22 cellular contexts compared by ENCODE assay signal in genomic region chr10:94997763-94998174, GRCh38. TPM values are rescaled to one million over a fixed set of nuclear protein-coding genes. Genes with fewer than 3 reads are reported as not detected.
DNase-seq lines count a peak whose midpoint lies in the region; ATAC-seq, FAIRE-seq and TF ChIP-seq lines count a peak whose summit lies in the region.
"Had no signal": no experiment of that assay in that cellular context is flagged by ENCODE, and none has a peak within 500 bp of the region (broad histone marks: within the 10 kb centered on the region; RNA-seq: fewer than 3 reads in every experiment).

No MANE protein-coding gene starts in this region.

- peaks cover 12% of the 10 kb centered on the region for H3K4me1 Mint-ChIP-seq in GM23338
- H3K4me1 Mint-ChIP-seq in neural progenitor cell = peaks cover 10% of the 10 kb centered on the region
- no peaks in the 10 kb centered on the region for H3K4me1 Mint-ChIP-seq in activated T-cell treated with anti-CD3 and anti-CD28 coated beads, Interleukin-2, amount 50 U/mL, for 24 hours (ENCODE audit: low read depth)
- H3K4me1 Mint-ChIP-seq: CD14-positive monocyte had no signal

- H3K27ac Mint-ChIP-seq in GM23338 = 0 out of 2 replicates have a peak overlapping the region, but pooled peaks have one; percentile 9
- no peak overlapping the region for H3K27ac Mint-ChIP-seq in neural progenitor cell
- H3K27ac Mint-ChIP-seq in activated T-cell treated with anti-CD3 and anti-CD28 coated beads, Interleukin-2, amount 50 U/mL, for 24 hours = no peak overlapping the region
- H3K27ac Mint-ChIP-seq: CD14-positive monocyte, HFFc6 had no signal

- H3K27me3 Mint-ChIP-seq in GM23338 (ENCODE audit: insufficient read depth, low read depth, poor library complexity) (peaks cover 1% of the 10 kb centered on the region), neural progenitor cell (ENCODE audit: insufficient read depth, low read depth) (peaks cover 3% of the 10 kb centered on the region)
- H3K27me3 Mint-ChIP-seq in activated T-cell treated with anti-CD3 and anti-CD28 coated beads, Interleukin-2, amount 50 U/mL, for 24 hours = no peaks in the 10 kb centered on the region

- in situ Hi-C loops in K562 (cut with MboI) = no loop called here

- no peak for TF ChIP-seq CTCF in GM23338 (conservative IDR thresholded peaks at IDR 0.05; ENCODE audit: low read depth in 2 of 2)
- no peak for TF ChIP-seq CTCF in K562 (IDR thresholded peaks at IDR 0.05 in 2 of 3, conservative IDR thresholded peaks at IDR 0.05 in 1 of 3; ENCODE audit: insufficient read depth in 2 of 3, low read depth in 1 of 3, low read length in 3 of 3)
- TF ChIP-seq CTCF in neural progenitor cell (IDR thresholded peaks at IDR 0.05) = no peak

- H3K79me2 ChIP-seq in GM23338 (replicated peaks; ENCODE audit: insufficient read depth) = no peaks in the 10 kb centered on the region
- no peaks in the 10 kb centered on the region for H3K79me2 ChIP-seq in K562 (ENCODE audit: control insufficient read depth, insufficient read depth, low read length)
- no peaks in the 10 kb centered on the region for H3K79me2 ChIP-seq in neural progenitor cell (ENCODE audit: low read depth)

- intact Hi-C loops in K562 (cut with micrococcal nuclease) = no loop called here

- POLR2A ChIA-PET in K562 (lab: Yijun Ruan, JAX) = interaction anchor here (0.6 kb wide), 1 partner anchor 14 kb away, joined by 3 read pairs; no protein-coding TSS in a partner anchor

- BruUV-seq in K562 (replicated peaks; lab: Mats Ljungman, UMichigan) = no TSS peak

- peak; percentile 95 for ATAC-seq in GM23338
- ATAC-seq in K562 = no peak
- ATAC-seq in GM18868 (IDR thresholded peaks at IDR 0.05; ENCODE audit: unreplicated experiment) = no peak
- ATAC-seq: A549, HepG2, PC-3 had no signal

- DNase-seq in GM23338 (ENCODE audit: low spot score) (peak; percentile 77), K562 (ENCODE audit: extremely low read depth in 1 of 4, low spot score in 3 of 4) (no peak), neural progenitor cell (ENCODE audit: low spot score) (peak; percentile 76), HuH-7 (ENCODE audit: low spot score) (no peak), frontal cortex (ENCODE audit: low spot score in 2 of 2) (no peak)
- DNase-seq in activated T-cell treated with anti-CD3 and anti-CD28 coated beads, Interleukin-2, amount 50 U/mL, for 24 hours = no peak
- DNase-seq: COR-L47, DMS153, EL, GM23248, HFFc6, Karpas-422, MM.1S, NCI-H1105 treated with DMSO at 0.1 percent for 48 hours, NCI-H187, NCI-H69, PC-3 had no signal

- no peaks in the 10 kb centered on the region for H3K36me3 Mint-ChIP-seq in GM23338 (ENCODE audit: low read depth)
- no peaks in the 10 kb centered on the region for H3K36me3 Mint-ChIP-seq in neural progenitor cell
- H3K36me3 Mint-ChIP-seq in activated T-cell treated with anti-CD3 and anti-CD28 coated beads, Interleukin-2, amount 50 U/mL, for 24 hours (ENCODE audit: low read depth) = no peaks in the 10 kb centered on the region
- H3K36me3 Mint-ChIP-seq: CD14-positive monocyte had no signal

- H3K27ac ChIP-seq in GM23338 (ENCODE audit: low read depth) (no peak overlapping the region), K562 (ENCODE audit: extremely low read depth, low read depth, low read length) (no peak overlapping the region), neural progenitor cell (no peak overlapping the region)
- H3K27ac ChIP-seq: A549, GM23248 had no signal

- FAIRE-seq in K562 (lab: Jason Lieb, UNC) (no peak), frontal cortex (lab: Jason Lieb, UNC) (no peak)
- FAIRE-seq: A549, HepG2 had no signal

- no peaks in the 10 kb centered on the region for H3K9me3 ChIP-seq in K562 (replicated peaks; ENCODE audit: control insufficient read depth, insufficient read depth, low read depth, low read length)
- no peaks in the 10 kb centered on the region for H3K9me3 ChIP-seq in iPS-15b (ENCODE audit: control insufficient read depth, insufficient read depth, low read length)
- H3K9me3 ChIP-seq in neural progenitor cell (ENCODE audit: low read depth) = no peaks in the 10 kb centered on the region

- H3K4me3 ChIP-seq in GM23338 (peak overlapping the region; percentile 25; the same call in 1 of the 2 replicates), K562 (no peak overlapping the region), iPS-15b (ENCODE audit: low read depth, low read length) (peak overlapping the region; percentile 30), neural progenitor cell (peak overlapping the region; percentile 32)
- H3K4me3 ChIP-seq: A549, GM23248 had no signal

- whole genome bisulfite sequencing in K562 (ENCODE audit: insufficient coverage, low coverage, missing lambda C conversion rate) = 0% methylated on average over 5 of the region's 6 CpGs

- TF ChIP-seq POLR2A in K562 (conservative IDR thresholded peaks at IDR 0.05) = no peak

- peaks cover 5% of the 10 kb centered on the region; the same call in 1 of the 3 replicates for H3K9me3 Mint-ChIP-seq in GM23338
- no peaks in the 10 kb centered on the region for H3K9me3 Mint-ChIP-seq in neural progenitor cell
- H3K9me3 Mint-ChIP-seq in activated T-cell treated with anti-CD3 and anti-CD28 coated beads, Interleukin-2, amount 50 U/mL, for 24 hours = peaks cover 6% of the 10 kb centered on the region

- H3F3A ChIP-seq in GM23338 (replicated peaks; ENCODE audit: low read depth) = no peaks in the 10 kb centered on the region
- H3F3A ChIP-seq in neural progenitor cell (ENCODE audit: low read depth) = peaks cover 13% of the 10 kb centered on the region

- H3K4me1 ChIP-seq in GM23338 (ENCODE audit: insufficient read depth) (peaks cover 6% of the 10 kb centered on the region; the same call in 1 of the 2 replicates), K562 (replicated peaks in 1 of 2; ENCODE audit: control insufficient read depth in 2 of 2, insufficient read depth in 2 of 2, low read length in 2 of 2) (no peaks in the 10 kb centered on the region), iPS-15b (ENCODE audit: control insufficient read depth, insufficient read depth, low read length) (peaks cover 11% of the 10 kb centered on the region), neural progenitor cell (peaks cover 21% of the 10 kb centered on the region)
- H3K4me1 ChIP-seq: A549 had no signal

- H3K9me2 ChIP-seq in GM23338 (ENCODE audit: insufficient read depth) = no peaks in the 10 kb centered on the region

- H3K36me3 ChIP-seq in GM23338 (ENCODE audit: insufficient read depth) (no peaks in the 10 kb centered on the region), K562 (ENCODE audit: control insufficient read depth, insufficient read depth, low read length) (no peaks in the 10 kb centered on the region), iPS-15b (ENCODE audit: control insufficient read depth, insufficient read depth, low read length) (no peaks in the 10 kb centered on the region), neural progenitor cell (no peaks in the 10 kb centered on the region)

- no peaks in the 10 kb centered on the region for H3K27me3 ChIP-seq in GM23338 (ENCODE audit: insufficient read depth)
- no peaks in the 10 kb centered on the region for H3K27me3 ChIP-seq in K562 (ENCODE audit: control insufficient read depth in 2 of 2, insufficient read depth in 2 of 2, low read length in 2 of 2)
- no peaks in the 10 kb centered on the region for H3K27me3 ChIP-seq in iPS-15b (ENCODE audit: control insufficient read depth, insufficient read depth, low read length)
- H3K27me3 ChIP-seq in neural progenitor cell = no peaks in the 10 kb centered on the region

- H3K4me2 ChIP-seq in GM23338 (peak overlapping the region; percentile 41), K562 (ENCODE audit: insufficient read depth, low read length) (no peak overlapping the region), neural progenitor cell (peak overlapping the region; percentile 71)
- H3K4me2 ChIP-seq: A549 had no signal

- CTCF ChIA-PET in K562 (lab: Yijun Ruan, JAX; ENCODE audit: low intra/inter-chr PET ratio) = no interaction called here

- no peaks in the 10 kb centered on the region for H4K20me1 ChIP-seq in GM23338 (replicated peaks; ENCODE audit: insufficient read depth)
- H4K20me1 ChIP-seq in K562 (replicated peaks; ENCODE audit: control insufficient read depth, insufficient read depth, low read length) = no peaks in the 10 kb centered on the region
- H4K20me1 ChIP-seq in neural progenitor cell (ENCODE audit: low read depth) = no peaks in the 10 kb centered on the region

- TF ChIP-seq EP300 in K562 (IDR thresholded peaks at IDR 0.05; ENCODE audit: low read length) = no peak

- no peak for TF ChIP-seq RAD21 in K562 (CRISPR knock-in tag; conservative IDR thresholded peaks at IDR 0.05 in 1 of 2, IDR thresholded peaks at IDR 0.05 in 1 of 2)

- H3K9ac ChIP-seq in K562 (ENCODE audit: insufficient read depth in 1 of 2, low read depth in 2 of 2, low read length in 2 of 2) (no peak overlapping the region), iPS-15b (ENCODE audit: low read depth, low read length) (no peak overlapping the region), neural progenitor cell (no peak overlapping the region)
- H3K9ac ChIP-seq: GM23248 had no signal

- no peaks in the 10 kb centered on the region for H3K9me1 ChIP-seq in K562 (ENCODE audit: control insufficient read depth, insufficient read depth, low read length)

- H3K4me3 Mint-ChIP-seq in GM23338 (no peak overlapping the region), neural progenitor cell (no peak overlapping the region)
- H3K4me3 Mint-ChIP-seq in activated T-cell treated with anti-CD3 and anti-CD28 coated beads, Interleukin-2, amount 50 U/mL, for 24 hours = no peak overlapping the region
- H3K4me3 Mint-ChIP-seq: CD14-positive monocyte, HFFc6 had no signal

- H2AFZ ChIP-seq in GM23338 = peak overlapping the region; percentile 39
- no peak overlapping the region for H2AFZ ChIP-seq in K562 (ENCODE audit: low read depth, low read length)
- peak overlapping the region; percentile 82 for H2AFZ ChIP-seq in neural progenitor cell (replicated peaks)
- H2AFZ ChIP-seq: GM23248 had no signal

RNA-seq across cellular contexts. Expression of gene CYP2C9, which starts 59.3 kb away (rescaled TPM):
- total RNA-seq in GM23338 (2014; rRNA removed; shearing (Covaris generic)) = not detected in 2 replicates
- polyA plus RNA-seq in GM23338 (2016; fragmentation: Nextera tagmentation; extraction: Ambion mirVana) = not detected in 2 replicates
- not detected in 2 replicates for total RNA-seq in K562 (2011; cell fraction: chromatin; rRNA removed; ENCODE audit: low replicate concordance)
- total RNA-seq in K562 (2011; cell fraction: nucleolus; rRNA removed) = not detected in 2 replicates
- not detected in 2 replicates for total RNA-seq in K562 (2011; cell fraction: nucleoplasm; rRNA removed)
- total RNA-seq in K562 (2014; rRNA removed) = not detected in 2 replicates
- total RNA-seq in K562 (2014; rRNA removed; fragmentation: Illumina TruSeq; extraction: Trizol) = not detected in 2 replicates
- not detected in 2 replicates for total RNA-seq in K562 (2015; rRNA removed; fragmentation: Illumina TruSeq; extraction: Trizol)
- total RNA-seq in K562 (2021) = 0.22 and 0.27 TPM in 2 replicates
- polyA plus RNA-seq in K562 (2011; rRNA removed) = not detected in 2 replicates
- not detected in 2 replicates for polyA plus RNA-seq in K562 (2011; cell fraction: cytosol; rRNA removed)
- not detected in 2 replicates for polyA plus RNA-seq in K562 (2011; cell fraction: nucleus; rRNA removed)
- not detected in 2 replicates for polyA plus RNA-seq in K562 (2012)
- not detected in 2 replicates for polyA plus RNA-seq in K562 (2014; fragmentation: Illumina TruSeq; extraction: Trizol)
- not detected for polyA plus RNA-seq in K562 (2014; fragmentation: Nextera tagmentation; extraction: Ambion mirVana)
- polyA plus RNA-seq in K562 (2014; rRNA removed) = not detected in 2 replicates
- not detected in 2 replicates for polyA minus RNA-seq in K562 (2011; rRNA and poly(A)+ RNA removed)
- not detected in 2 replicates for polyA minus RNA-seq in K562 (2011; cell fraction: cytosol; rRNA and poly(A)+ RNA removed)
- not detected in 2 replicates for polyA minus RNA-seq in K562 (2011; cell fraction: nucleus; rRNA and poly(A)+ RNA removed)
- total RNA-seq in neural progenitor cell (ENCODE audit: low replicate concordance) = not detected in 2 replicates
- not detected for total RNA-seq in frontal cortex
- total RNA-seq: GM23248, HepG2, HFFc6, PC-3 had no signal
- polyA plus RNA-seq: CD14-positive monocyte, GM23248, HepG2 had no signal

Comparison
In these comparisons a context has a peak if more than half of its experiments do, and no peak if none do; other contexts are left out.
1. DNase-seq: peak in GM23338 (single experiment) and neural progenitor cell (single experiment); none in K562 (0 of 4), HuH-7 (single experiment), activated T-cell treated with anti-CD3 and anti-CD28 coated beads, Interleukin-2, amount 50 U/mL, for 24 hours (single experiment) and frontal cortex (0 of 2).